Comparison of ENCODE assay signal across 24 cellular contexts in genomic region chr16:55138298-55138697, GRCh38.
DNase-seq lines count a peak whose midpoint lies in the region; ATAC-seq, FAIRE-seq and TF ChIP-seq lines count a peak whose summit lies in the region.
"Had no signal": no experiment of that assay in that cellular context is flagged by ENCODE, and none has a peak within 500 bp of the region (broad histone marks: within the 10 kb centered on the region; RNA-seq: fewer than 3 reads in every experiment).

No MANE protein-coding gene starts in this region.

- 0% methylated on average over 3 of the region's 3 CpGs for WGBS in HepG2 (ENCODE audit: low lambda C conversion rate)

- no peak for TF ChIP-seq POLR2A in HepG2 (IDR thresholded peaks at IDR 0.05; ENCODE audit: insufficient read depth in 1 of 2, low read depth in 2 of 2, low read length in 2 of 2)

- no peak overlapping the region for H3K4me3 Mint-ChIP-seq in Caco-2 (ENCODE audit: unreplicated experiment)
- H3K4me3 Mint-ChIP-seq: CD8-positive, alpha-beta T cell; GM23338; H9 had no signal

- H3K4me1 ChIP-seq in BLaER1 (peaks cover 30% of the 10 kb centered on the region), Caco-2 (no peaks in the 10 kb centered on the region; the same call in 1 of the 2 replicates), HepG2 (ENCODE audit: insufficient read depth, low read length) (peaks cover 28% of the 10 kb centered on the region)
- H3K4me1 ChIP-seq: A549, BE2C had no signal

- no TSS peak for BruUV-seq in Caco-2 (replicated peaks; lab: Mats Ljungman, UMichigan)
- BruUV-seq in HepG2 (replicated peaks; lab: Mats Ljungman, UMichigan): no TSS peak

- H3K4me3 ChIP-seq in BLaER1: no peak overlapping the region
- H3K4me3 ChIP-seq in Caco-2 (ENCODE audit: low read depth, low read length): no peak overlapping the region
- H3K4me3 ChIP-seq in HepG2 (replicated peaks in 1 of 3; ENCODE audit: insufficient read depth in 1 of 3, low read depth in 2 of 3, low read length in 3 of 3): peak overlapping the region in 2 of 3 experiments; percentile 9 to 24; a peak in 2 of 6 replicates
- H3K4me3 ChIP-seq in foreskin fibroblast (ENCODE audit: low read depth in 1 of 2, low read length in 2 of 2): no peak overlapping the region
- H3K4me3 ChIP-seq: A549, GM12878, GM23338 had no signal

- peak overlapping the region; percentile 10 for H3K27ac Mint-ChIP-seq in Caco-2 (ENCODE audit: unreplicated experiment)
- H3K27ac Mint-ChIP-seq: CD8-positive, alpha-beta T cell; GM23338; H9 had no signal

- no peak for TF ChIP-seq CTCF in Caco-2 (IDR thresholded peaks at IDR 0.05; ENCODE audit: insufficient read depth in 1 of 2, low read depth in 1 of 2, low read length in 1 of 2, severe bottlenecking in 1 of 2, unreplicated experiment in 1 of 2)
- no peak for TF ChIP-seq CTCF in HepG2 (CRISPR knock-in tag; IDR thresholded peaks at IDR 0.05)
- TF ChIP-seq CTCF in foreskin fibroblast (IDR thresholded peaks at IDR 0.05; ENCODE audit: low read depth, low read length): no peak

- TF ChIP-seq RAD21 in HepG2 (CRISPR knock-in tag; IDR thresholded peaks at IDR 0.05): no peak

- H3K27ac ChIP-seq in BLaER1 (no peak overlapping the region), HepG2 (ENCODE audit: extremely low read length, insufficient read depth, low read length) (no peak overlapping the region)
- H3K27ac ChIP-seq: A549, C4-2B had no signal

- intact Hi-C loops in Caco-2 (cut with micrococcal nuclease; ENCODE audit: unreplicated experiment): no loop called here
- intact Hi-C loops in HepG2 (cut with micrococcal nuclease; ENCODE audit: unreplicated experiment): no loop called here

- POLR2A ChIA-PET in Caco-2 (lab: Charles Lee) (interaction anchor here (1.0 kb wide), 1 partner anchor 30 kb away, joined by 3 read pairs; no protein-coding TSS in a partner anchor), HepG2 (lab: Yijun Ruan, JAX) (interaction anchor here (0.9 kb wide), 1 partner anchor 962 kb away, joined by 3 read pairs; no protein-coding TSS in a partner anchor)

- ATAC-seq in HepG2: peak; percentile 82
- ATAC-seq: A549; CD8-positive, alpha-beta T cell; GM12878; GM23338; HCT116 had no signal

- peak; percentile 30 for FAIRE-seq in HepG2 (lab: Jason Lieb, UNC)
- FAIRE-seq: A549, D721Med, GM12878, GM19239 had no signal

- in situ Hi-C loops in HepG2 (cut with HindIII; ENCODE audit: extremely low pct_ligation_motif_present, low pct_unique_long_range_greater_than_20kb): no loop called here

- H4K20me1 ChIP-seq in BLaER1 (no peaks in the 10 kb centered on the region), HepG2 (ENCODE audit: insufficient read depth, low read length) (no peaks in the 10 kb centered on the region)

- H3K36me3 ChIP-seq in BLaER1: no peaks in the 10 kb centered on the region
- H3K36me3 ChIP-seq in Caco-2 (ENCODE audit: control insufficient read depth, insufficient read depth, low read length): no peaks in the 10 kb centered on the region
- no peaks in the 10 kb centered on the region for H3K36me3 ChIP-seq in HepG2 (replicated peaks in 1 of 2; ENCODE audit: control insufficient read depth in 1 of 2, insufficient read depth in 2 of 2, low read length in 2 of 2)
- H3K36me3 ChIP-seq: BE2C had no signal

- TF ChIP-seq EP300 in HepG2 (IDR thresholded peaks at IDR 0.05; ENCODE audit: low read depth in 2 of 2, low read length in 2 of 2) (peak in 1 of 2 experiments; percentile 48; a peak in 2 of 4 replicates), HepG2 (CRISPR knock-in tag; IDR thresholded peaks at IDR 0.05; ENCODE audit: borderline replicate concordance) (no peak)

- H3K4me1 Mint-ChIP-seq in Caco-2 (ENCODE audit: low read depth, unreplicated experiment): peaks cover 14% of the 10 kb centered on the region
- H3K4me1 Mint-ChIP-seq: CD4-positive, CD25-positive, alpha-beta regulatory T cell had no signal

- H3K79me2 ChIP-seq in HepG2 (ENCODE audit: insufficient read depth, low read length): no peaks in the 10 kb centered on the region

- H3K27me3 ChIP-seq in BLaER1 (no peaks in the 10 kb centered on the region), Caco-2 (replicated peaks; ENCODE audit: control insufficient read depth, insufficient read depth, low read length) (no peaks in the 10 kb centered on the region), HepG2 (ENCODE audit: control insufficient read depth in 1 of 2, insufficient read depth in 2 of 2, low read length in 2 of 2) (no peaks in the 10 kb centered on the region)
- H3K27me3 ChIP-seq: BE2C had no signal

- H3K9me3 Mint-ChIP-seq in Caco-2 (ENCODE audit: unreplicated experiment): peaks cover 18% of the 10 kb centered on the region
- H3K9me3 Mint-ChIP-seq: CD8-positive, alpha-beta T cell; GM23338; H9 had no signal

- H3K27me3 Mint-ChIP-seq in Caco-2 (ENCODE audit: insufficient read depth, unreplicated experiment): no peaks in the 10 kb centered on the region
- H3K27me3 Mint-ChIP-seq: CD4-positive, CD25-positive, alpha-beta regulatory T cell had no signal

- peak overlapping the region; percentile 41 for H3K4me2 ChIP-seq in BLaER1
- H3K4me2 ChIP-seq in HepG2 (ENCODE audit: low read depth, low read length): peak overlapping the region; percentile 69
- H3K4me2 ChIP-seq: A549, GM23338 had no signal

- H3K9ac ChIP-seq in BLaER1: no peak overlapping the region
- H3K9ac ChIP-seq in HepG2 (ENCODE audit: insufficient read depth, low read depth, low read length): no peak overlapping the region

- H3K9me3 ChIP-seq in BLaER1: no peaks in the 10 kb centered on the region
- no peaks in the 10 kb centered on the region for H3K9me3 ChIP-seq in Caco-2
- no peaks in the 10 kb centered on the region for H3K9me3 ChIP-seq in HepG2 (ENCODE audit: low read length)
- H3K9me3 ChIP-seq: A549, BE2C had no signal

- CTCF ChIA-PET in Caco-2 (lab: Charles Lee) (interaction anchor here (0.6 to 1.0 kb wide), 2 partner anchors 30 to 1366 kb away, joined by 3 to 4 read pairs; no protein-coding TSS in a partner anchor), HepG2 (lab: Yijun Ruan, JAX; ENCODE audit: low intra/inter-chr PET ratio, low total read pairs) (no interaction called here)

- DNase-seq in Caco-2 (peak in 1 of 2 experiments; percentile 9), HepG2 (ENCODE audit: low spot score) (peak; percentile 46), medulla oblongata (ENCODE audit: extremely low spot score) (no peak), foreskin fibroblast (no peak)
- no peak for DNase-seq in stimulated activated CD4-positive, alpha-beta T cell treated with anti-CD3 and anti-CD28 coated beads, Interleukin-15, amount 100 ng/mL, for 24 hours
- DNase-seq: 8988T; ACHN; AML-193; BE2C; CD4-positive, CD25-positive, alpha-beta regulatory T cell; CD8-positive, alpha-beta T cell; DMS 273 treated with DMSO at 0.1 percent for 48 hours; DMS79; EL; GDM1; H9 had no signal

- no peaks in the 10 kb centered on the region for H3K36me3 Mint-ChIP-seq in Caco-2 (ENCODE audit: insufficient read depth, unreplicated experiment)
- H3K36me3 Mint-ChIP-seq: CD4-positive, CD25-positive, alpha-beta regulatory T cell; CD8-positive, alpha-beta T cell had no signal

- H2AFZ ChIP-seq in HepG2 (ENCODE audit: low read length): no peak overlapping the region
- H2AFZ ChIP-seq: GM23338 had no signal

TF ChIP-seq in HepG2, 621 proteins besides CTCF, POLR2A, EP300 and RAD21 (continues in another document):
- TF ChIP-seq ARID5B (CRISPR knock-in tag; IDR thresholded peaks at IDR 0.05) (peak; percentile 65; the same call in 1 of the 2 replicates), NFIB (CRISPR knock-in tag; IDR thresholded peaks at IDR 0.05; ENCODE audit: borderline replicate concordance) (no peak), RXRB (CRISPR knock-in tag; IDR thresholded peaks at IDR 0.05; ENCODE audit: borderline replicate concordance) (no peak), ZMYM4 (CRISPR knock-in tag; IDR thresholded peaks at IDR 0.05) (peak; percentile 33; the same call in 1 of the 2 replicates), FOXO1 (CRISPR knock-in tag; IDR thresholded peaks at IDR 0.05) (peak; percentile 35; the same call in 1 of the 2 replicates), SOX13 (IDR thresholded peaks at IDR 0.05) (no peak), SOX13 (CRISPR knock-in tag; conservative IDR thresholded peaks at IDR 0.05 in 1 of 2, IDR thresholded peaks at IDR 0.05 in 1 of 2) (peak in 1 of 2 experiments; percentile 50; a peak in 1 of 4 replicates)

Comparison
In these comparisons a context has a peak if more than half of its experiments do, and no peak if none do; other contexts are left out.
1. H3K4me3 ChIP-seq: peak in HepG2 (2 of 3); none in BLaER1 (single experiment), Caco-2 (single experiment) and foreskin fibroblast (0 of 2).